ENCODE assay signal across 13 cellular contexts in genomic region chr2:183998797-183999190, GRCh38.
DNase-seq lines count a peak whose midpoint lies in the region; ATAC-seq and TF ChIP-seq lines count a peak whose summit lies in the region.
"Had no signal": no experiment of that assay in that cellular context is flagged by ENCODE, and none has a peak within 500 bp of the region (broad histone marks: within the 10 kb centered on the region; RNA-seq: fewer than 3 reads in every experiment).

No MANE protein-coding gene starts in this region.

- H3K36me3 Mint-ChIP-seq in WTC11 = no peaks in the 10 kb centered on the region
- no peaks in the 10 kb centered on the region for H3K36me3 Mint-ChIP-seq in stimulated activated memory B cell treated with anti-CD40 and anti-IgM and Interleukin-4, amounts not matched to agents 10 μg/mL and 1 μg/mL and 100 μg/mL, for 72 hours

- peak overlapping the region; percentile 26; the same call in 1 of the 2 replicates for H3K27ac Mint-ChIP-seq in WTC11
- H3K27ac Mint-ChIP-seq in stimulated activated memory B cell treated with anti-CD40 and anti-IgM and Interleukin-4, amounts not matched to agents 10 μg/mL and 1 μg/mL and 100 μg/mL, for 72 hours = no peak overlapping the region
- H3K27ac Mint-ChIP-seq: B cell, progenitor cell of endocrine pancreas had no signal

- CTCF ChIA-PET in WTC11 (lab: Charles Lee) = interaction anchor here (1.6 kb wide), 1 partner anchor 750 kb away, joined by 4 read pairs; no protein-coding TSS in a partner anchor

- no peak overlapping the region for H3K4me3 Mint-ChIP-seq in WTC11
- H3K4me3 Mint-ChIP-seq in stimulated activated memory B cell treated with anti-CD40 and anti-IgM and Interleukin-4, amounts not matched to agents 10 μg/mL and 1 μg/mL and 100 μg/mL, for 72 hours = no peak overlapping the region
- H3K4me3 Mint-ChIP-seq: B cell had no signal

- peaks cover 29% of the 10 kb centered on the region for H3K4me1 Mint-ChIP-seq in WTC11
- H3K4me1 Mint-ChIP-seq in stimulated activated memory B cell treated with anti-CD40 and anti-IgM and Interleukin-4, amounts not matched to agents 10 μg/mL and 1 μg/mL and 100 μg/mL, for 72 hours = no peaks in the 10 kb centered on the region

- in situ Hi-C loops in KBM-7 (cut with MboI; ENCODE audit: low pct_unique_long_range_greater_than_20kb, low sequenced_read_pairs) = no loop called here

- H3K27me3 Mint-ChIP-seq in WTC11 (ENCODE audit: low read depth) = no peaks in the 10 kb centered on the region
- H3K27me3 Mint-ChIP-seq in stimulated activated memory B cell treated with anti-CD40 and anti-IgM and Interleukin-4, amounts not matched to agents 10 μg/mL and 1 μg/mL and 100 μg/mL, for 72 hours = no peaks in the 10 kb centered on the region
- H3K27me3 Mint-ChIP-seq: B cell, progenitor cell of endocrine pancreas had no signal

- DNase-seq in WTC11 (ENCODE audit: low spot score) = no peak
- no peak for DNase-seq in KBM-7
- no peak for DNase-seq in RPMI8226
- no peak for DNase-seq in stimulated activated CD4-positive, alpha-beta T cell treated with anti-CD3 and anti-CD28 coated beads, Interleukin-1b, Interleukin-23, amount 100 ng/mL, for 48 hours
- DNase-seq: hypothalamus, NCI-H2171 treated with DMSO at 0.1 percent for 48 hours, PC-9 had no signal

- ATAC-seq in GM18519 (IDR thresholded peaks at IDR 0.05; ENCODE audit: low FRiP score, unreplicated experiment) (peak; percentile 7), GM21515 (IDR thresholded peaks at IDR 0.05; ENCODE audit: unreplicated experiment) (peak; percentile 33), HG03060 (IDR thresholded peaks at IDR 0.05; ENCODE audit: low read depth, unreplicated experiment) (peak; percentile 10), WTC11 (no peak)
- ATAC-seq in stimulated activated memory B cell treated with anti-CD40 and anti-IgM and Interleukin-4, amounts not matched to agents 10 μg/mL and 1 μg/mL and 100 μg/mL, for 72 hours = no peak

- POLR2A ChIA-PET in WTC11 (lab: Charles Lee) = no interaction called here

- TF ChIP-seq CTCF in WTC11 (IDR thresholded peaks at IDR 0.05) = no peak

- no peaks in the 10 kb centered on the region for H3K9me3 Mint-ChIP-seq in WTC11
- no peaks in the 10 kb centered on the region for H3K9me3 Mint-ChIP-seq in stimulated activated memory B cell treated with anti-CD40 and anti-IgM and Interleukin-4, amounts not matched to agents 10 μg/mL and 1 μg/mL and 100 μg/mL, for 72 hours

TF ChIP-seq in WTC11, 78 proteins besides CTCF, POLR2A, EP300 and RAD21 (continues in another document):
- TF ChIP-seq ZNF425 (CRISPR knock-in tag; conservative IDR thresholded peaks at IDR 0.05) (no peak), ZNF512 (CRISPR knock-in tag; IDR thresholded peaks at IDR 0.05; ENCODE audit: borderline replicate concordance) (no peak), ERG (CRISPR knock-in tag; IDR thresholded peaks at IDR 0.05) (no peak), TP53 (CRISPR knock-in tag; IDR thresholded peaks at IDR 0.05) (no peak), E2F5 (CRISPR knock-in tag; IDR thresholded peaks at IDR 0.05) (no peak), GRHL2 (CRISPR knock-in tag; IDR thresholded peaks at IDR 0.05; ENCODE audit: insufficient replicate concordance, severe bottlenecking) (no peak), ZMAT4 (CRISPR knock-in tag; IDR thresholded peaks at IDR 0.05) (no peak), MYBL2 (CRISPR knock-in tag; IDR thresholded peaks at IDR 0.05) (no peak), CDX4 (CRISPR knock-in tag; IDR thresholded peaks at IDR 0.05; ENCODE audit: borderline replicate concordance) (no peak), GTF2I (CRISPR knock-in tag; conservative IDR thresholded peaks at IDR 0.05) (no peak), AFF4 (CRISPR knock-in tag; IDR thresholded peaks at IDR 0.05; ENCODE audit: borderline replicate concordance) (no peak), ZNF423 (CRISPR knock-in tag; IDR thresholded peaks at IDR 0.05) (no peak), JUN (CRISPR knock-in tag; IDR thresholded peaks at IDR 0.05) (no peak)

Comparison
In these comparisons a context has a peak if more than half of its experiments do, and no peak if none do; other contexts are left out.
1. ATAC-seq: peak in GM18519 (single experiment), GM21515 (single experiment) and HG03060 (single experiment); none in WTC11 (single experiment) and stimulated activated memory B cell treated with anti-CD40 and anti-IgM and Interleukin-4, amounts not matched to agents 10 μg/mL and 1 μg/mL and 100 μg/mL, for 72 hours (single experiment).